Comparison of ENCODE assay signal across 1 cellular context in the genomic region with DNA sequence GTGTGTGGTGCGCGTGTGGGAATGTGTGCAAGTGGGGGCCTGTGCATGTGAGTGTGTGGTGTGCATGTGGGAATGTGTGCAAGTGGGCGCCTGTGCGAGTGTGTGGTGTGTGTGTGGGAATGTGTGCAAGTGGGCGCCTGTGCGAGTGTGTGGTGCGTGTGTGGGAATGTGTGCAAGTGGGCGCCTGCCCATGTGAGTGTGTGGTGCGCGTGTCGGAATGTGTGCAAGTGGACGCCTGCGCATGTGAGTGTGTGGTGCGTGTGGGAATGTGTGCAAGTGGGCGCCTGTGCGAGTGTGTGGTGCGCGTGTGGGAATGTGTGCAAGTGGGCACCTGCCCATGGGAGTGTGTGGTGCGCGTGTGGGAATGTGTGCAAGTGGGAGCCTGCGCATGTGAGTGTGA.
A peak's percentile ranks its signal among the peaks of the same experiment; 100 is the strongest.
TF ChIP-seq lines count a peak whose summit lies in the region.

No MANE protein-coding gene starts in this region.

TF ChIP-seq in GM12878, 131 proteins besides CTCF, POLR2A, EP300 and RAD21 (continued from another document):
- TF ChIP-seq, protein P1, sequence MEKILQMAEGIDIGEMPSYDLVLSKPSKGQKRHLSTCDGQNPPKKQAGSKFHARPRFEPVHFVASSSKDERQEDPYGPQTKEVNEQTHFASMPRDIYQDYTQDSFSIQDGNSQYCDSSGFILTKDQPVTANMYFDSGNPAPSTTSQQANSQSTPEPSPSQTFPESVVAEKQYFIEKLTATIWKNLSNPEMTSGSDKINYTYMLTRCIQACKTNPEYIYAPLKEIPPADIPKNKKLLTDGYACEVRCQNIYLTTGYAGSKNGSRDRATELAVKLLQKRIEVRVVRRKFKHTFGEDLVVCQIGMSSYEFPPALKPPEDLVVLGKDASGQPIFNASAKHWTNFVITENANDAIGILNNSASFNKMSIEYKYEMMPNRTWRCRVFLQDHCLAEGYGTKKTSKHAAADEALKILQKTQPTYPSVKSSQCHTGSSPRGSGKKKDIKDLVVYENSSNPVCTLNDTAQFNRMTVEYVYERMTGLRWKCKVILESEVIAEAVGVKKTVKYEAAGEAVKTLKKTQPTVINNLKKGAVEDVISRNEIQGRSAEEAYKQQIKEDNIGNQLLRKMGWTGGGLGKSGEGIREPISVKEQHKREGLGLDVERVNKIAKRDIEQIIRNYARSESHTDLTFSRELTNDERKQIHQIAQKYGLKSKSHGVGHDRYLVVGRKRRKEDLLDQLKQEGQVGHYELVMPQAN (conservative IDR thresholded peaks at IDR 0.05): no peak
- TF ChIP-seq IRF4 (IDR thresholded peaks at IDR 0.05; ENCODE audit: low read depth, low read length) (no peak), TCF3 (IDR thresholded peaks at IDR 0.05; ENCODE audit: borderline replicate concordance, insufficient read depth, low read depth, low read length) (peak; percentile 87), NFIC (IDR thresholded peaks at IDR 0.05; ENCODE audit: low read depth, low read length) (0 out of 2 replicates have a peak, but pooled peaks have one; percentile 33), NFYA (IDR thresholded peaks at IDR 0.05; ENCODE audit: borderline replicate concordance, low read depth, low read length) (no peak), ZNF217 (IDR thresholded peaks at IDR 0.05) (no peak), RUNX3 (IDR thresholded peaks at IDR 0.05; ENCODE audit: low read length) (no peak), KAT2A (conservative IDR thresholded peaks at IDR 0.05; ENCODE audit: control insufficient read depth, low read depth, low read length) (no peak), CREB1 (IDR thresholded peaks at IDR 0.05; ENCODE audit: low read depth) (no peak), ZNF384 (IDR thresholded peaks at IDR 0.05; ENCODE audit: borderline replicate concordance, low read depth, low read length) (no peak)
- TF ChIP-seq, protein P2, sequence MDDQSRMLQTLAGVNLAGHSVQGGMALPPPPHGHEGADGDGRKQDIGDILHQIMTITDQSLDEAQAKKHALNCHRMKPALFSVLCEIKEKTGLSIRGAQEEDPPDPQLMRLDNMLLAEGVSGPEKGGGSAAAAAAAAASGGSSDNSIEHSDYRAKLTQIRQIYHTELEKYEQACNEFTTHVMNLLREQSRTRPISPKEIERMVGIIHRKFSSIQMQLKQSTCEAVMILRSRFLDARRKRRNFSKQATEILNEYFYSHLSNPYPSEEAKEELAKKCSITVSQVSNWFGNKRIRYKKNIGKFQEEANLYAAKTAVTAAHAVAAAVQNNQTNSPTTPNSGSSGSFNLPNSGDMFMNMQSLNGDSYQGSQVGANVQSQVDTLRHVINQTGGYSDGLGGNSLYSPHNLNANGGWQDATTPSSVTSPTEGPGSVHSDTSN (IDR thresholded peaks at IDR 0.05; ENCODE audit: insufficient replicate concordance, low read depth, low read length): peak; percentile 21
